In genomic region chr7:158613481-158613880, GRCh38 we compare ENCODE assay signal across 9 cellular contexts. TPM values are rescaled to one million over a fixed set of nuclear protein-coding genes. Genes with fewer than 3 reads are reported as not detected.
DNase-seq lines count a peak whose midpoint lies in the region; ATAC-seq, FAIRE-seq and TF ChIP-seq lines count a peak whose summit lies in the region.
"Had no signal": no experiment of that assay in that cellular context is flagged by ENCODE, and none has a peak within 500 bp of the region (broad histone marks: within the 10 kb centered on the region; RNA-seq: fewer than 3 reads in every experiment).

No MANE protein-coding gene starts in this region.

- no peaks in the 10 kb centered on the region for H3K79me1 ChIP-seq in neuronal stem cell (ENCODE audit: low read depth, low read length)

- no peaks in the 10 kb centered on the region for H3K27me3 ChIP-seq in neuronal stem cell (ENCODE audit: control insufficient read depth in 3 of 3, insufficient read depth in 3 of 3, low read depth in 1 of 3, low read length in 3 of 3)

- H2AK5ac ChIP-seq in neuronal stem cell (ENCODE audit: low read depth, low read length) = no peak overlapping the region

- DNase-seq in GM12865 (ENCODE audit: low read depth) (peak; percentile 83), NCI-H774 (lab: John Stamatoyannopoulos, UW) (peak; percentile 19), Right ventricle myocardium inferior (ENCODE audit: missing footprints) (no peak), head of caudate nucleus (no peak), neuronal stem cell (ENCODE audit: low spot score) (no peak), D721Med (ENCODE audit: insufficient read length, low spot score) (no peak)
- DNase-seq: midbrain had no signal

- intact Hi-C loops in Right ventricle myocardium inferior (cut with DNase I) (no loop called here), head of caudate nucleus (cut with DNase I) (no loop called here)

- no peaks in the 10 kb centered on the region for H3K9me3 ChIP-seq in neuronal stem cell (replicated peaks in 1 of 2; ENCODE audit: control insufficient read depth in 2 of 2, insufficient read depth in 1 of 2, low read depth in 1 of 2, low read length in 2 of 2)

- no peaks in the 10 kb centered on the region for H3K4me1 ChIP-seq in neuronal stem cell (ENCODE audit: control insufficient read depth in 2 of 2, insufficient read depth in 1 of 2, low read depth in 1 of 2, low read length in 2 of 2)

- FAIRE-seq in D721Med (lab: Jason Lieb, UNC) = no peak

- H3K18ac ChIP-seq in neuronal stem cell (ENCODE audit: low read length) = no peak overlapping the region

- H3K4me2 ChIP-seq in neuronal stem cell (ENCODE audit: insufficient read depth, low read length, poor library complexity, severe bottlenecking) = no peak overlapping the region

- H2BK5ac ChIP-seq in neuronal stem cell (ENCODE audit: low read length) = no peak overlapping the region

- ATAC-seq in GM21360 (IDR thresholded peaks at IDR 0.05; ENCODE audit: unreplicated experiment) (peak; percentile 94), HG03196 (IDR thresholded peaks at IDR 0.05; ENCODE audit: unreplicated experiment) (peak; percentile 87), Right ventricle myocardium inferior (no peak)

- H4K91ac ChIP-seq in neuronal stem cell (ENCODE audit: low read depth, low read length, poor library complexity) = no peak overlapping the region

- no peak overlapping the region for H4K8ac ChIP-seq in neuronal stem cell (ENCODE audit: low read depth, low read length)

- WGBS in neuronal stem cell (ENCODE audit: extremely low coverage in 2 of 2, insufficient read length in 2 of 2, insufficient replicate concordance in 1 of 2), 2 donors = no CpG with 5 or more reads among the region's 2 CpGs

- no peak overlapping the region for H3K4ac ChIP-seq in neuronal stem cell (ENCODE audit: low read length)

- H3K9ac ChIP-seq in neuronal stem cell (ENCODE audit: low read depth, low read length, poor library complexity) = no peak overlapping the region

- H2BK12ac ChIP-seq in neuronal stem cell (ENCODE audit: low read length) = no peak overlapping the region

- no peak overlapping the region for H2AFZ ChIP-seq in neuronal stem cell (ENCODE audit: low read length)

- H3K36me3 ChIP-seq in neuronal stem cell (replicated peaks in 1 of 2; ENCODE audit: control insufficient read depth in 2 of 2, insufficient read depth in 2 of 2, low read length in 2 of 2) = peaks cover 2 to 74% of the 10 kb centered on the region in 2 donors

- H3K23ac ChIP-seq in neuronal stem cell (ENCODE audit: low read depth, low read length, poor library complexity) = no peak overlapping the region

- H3K4me3 ChIP-seq in GM12865 (ENCODE audit: low read depth, low read length) (peak overlapping the region; percentile 21; the same call in 1 of the 2 replicates), neuronal stem cell (ENCODE audit: low read length in 2 of 2) (no peak overlapping the region)

- H3K27ac ChIP-seq in neuronal stem cell (replicated peaks; ENCODE audit: low read length) = no peak overlapping the region

- TF ChIP-seq CTCF in GM12865 (IDR thresholded peaks at IDR 0.05; ENCODE audit: insufficient read depth, low read depth, low read length, missing control alignments) (no peak), D721Med (IDR thresholded peaks at IDR 0.05; ENCODE audit: insufficient read depth, missing control alignments) (no peak)

- no peak overlapping the region for H2BK120ac ChIP-seq in neuronal stem cell (ENCODE audit: low read depth, low read length)

- no peak overlapping the region for H3K14ac ChIP-seq in neuronal stem cell (ENCODE audit: low read length)

- no peak overlapping the region for H2BK15ac ChIP-seq in neuronal stem cell (ENCODE audit: low read length)

RNA-seq across cellular contexts. Expression of gene PTPRN2, which starts 25.9 kb away (rescaled TPM):
- 1.6 TPM for total RNA-seq in Right ventricle myocardium inferior
- polyA plus RNA-seq in neuronal stem cell (2013, experiment 1 of 2) = 19.0 TPM
- polyA plus RNA-seq in neuronal stem cell (2013, experiment 2 of 2) = 20.3 TPM

Comparison
In these comparisons a context has a peak if more than half of its experiments do, and no peak if none do; other contexts are left out.
1. DNase-seq: peak in GM12865 (single experiment) and NCI-H774 (single experiment); none in Right ventricle myocardium inferior (single experiment), head of caudate nucleus (0 of 42), neuronal stem cell (single experiment) and D721Med (single experiment).